In the genomic region with DNA sequence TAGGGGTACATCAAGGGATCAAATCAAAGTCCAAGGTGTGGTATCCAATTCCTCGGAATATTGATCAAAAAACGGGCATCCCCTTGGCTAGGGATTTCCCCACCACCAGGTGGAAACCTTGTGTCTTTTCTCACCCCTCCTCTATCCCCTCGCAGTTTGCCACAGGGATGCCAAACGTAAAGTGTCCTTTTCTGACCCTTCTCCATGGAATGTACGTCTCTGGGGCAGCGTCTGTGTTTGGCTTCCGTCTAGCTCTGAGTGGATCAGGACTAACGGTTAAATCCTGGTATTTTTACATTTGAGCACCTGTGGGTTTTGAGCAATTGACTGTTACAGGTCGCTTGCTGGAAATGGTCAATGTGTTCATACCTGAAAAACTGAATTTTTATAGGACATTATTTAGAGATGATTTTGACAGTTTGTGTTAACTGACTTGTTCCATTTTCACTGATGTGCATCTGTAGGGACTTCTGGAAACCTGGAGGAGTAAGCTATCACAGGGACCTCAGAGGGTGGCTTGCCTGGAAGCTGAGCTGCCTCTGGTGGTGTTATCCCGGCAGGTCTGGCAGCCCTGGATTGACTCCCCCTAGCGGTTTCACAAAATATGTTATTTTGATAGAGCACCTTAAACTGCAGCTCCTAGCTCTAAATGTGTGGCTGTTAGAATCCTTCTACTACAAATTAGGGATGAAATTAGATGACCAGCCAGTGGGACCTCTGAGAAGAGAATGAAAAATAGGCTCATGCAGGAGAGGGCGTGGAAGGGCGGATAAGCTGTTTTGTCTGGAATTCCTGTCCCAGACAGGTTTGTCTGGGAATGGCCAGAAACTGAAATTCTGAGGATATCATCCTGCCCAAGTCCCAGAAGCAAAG, we compare ENCODE assay signal across 1 cellular context.
TF ChIP-seq lines count a peak whose summit lies in the region.

No MANE protein-coding gene starts in this region.

TF ChIP-seq in HepG2, 621 proteins besides CTCF, POLR2A, EP300 and RAD21 (continued from another document):
- TF ChIP-seq, protein P1, sequence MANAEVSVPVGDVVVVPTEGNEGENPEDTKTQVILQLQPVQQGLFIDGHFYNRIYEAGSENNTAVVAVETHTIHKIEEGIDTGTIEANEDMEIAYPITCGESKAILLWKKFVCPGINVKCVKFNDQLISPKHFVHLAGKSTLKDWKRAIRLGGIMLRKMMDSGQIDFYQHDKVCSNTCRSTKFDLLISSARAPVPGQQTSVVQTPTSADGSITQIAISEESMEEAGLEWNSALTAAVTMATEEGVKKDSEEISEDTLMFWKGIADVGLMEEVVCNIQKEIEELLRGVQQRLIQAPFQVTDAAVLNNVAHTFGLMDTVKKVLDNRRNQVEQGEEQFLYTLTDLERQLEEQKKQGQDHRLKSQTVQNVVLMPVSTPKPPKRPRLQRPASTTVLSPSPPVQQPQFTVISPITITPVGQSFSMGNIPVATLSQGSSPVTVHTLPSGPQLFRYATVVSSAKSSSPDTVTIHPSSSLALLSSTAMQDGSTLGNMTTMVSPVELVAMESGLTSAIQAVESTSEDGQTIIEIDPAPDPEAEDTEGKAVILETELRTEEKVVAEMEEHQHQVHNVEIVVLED (CRISPR knock-in tag; IDR thresholded peaks at IDR 0.05; ENCODE audit: borderline replicate concordance): peak; percentile 22; the same call in 1 of the 2 replicates
- TF ChIP-seq ZSCAN29 (CRISPR knock-in tag; conservative IDR thresholded peaks at IDR 0.05): 0 out of 2 replicates have a peak, but pooled peaks have one; percentile 47
- TF ChIP-seq ZNF501 (CRISPR knock-in tag; IDR thresholded peaks at IDR 0.05): no peak
- no peak for TF ChIP-seq NCOR1 (IDR thresholded peaks at IDR 0.05; ENCODE audit: borderline replicate concordance, low read length)
- peak; percentile 5; the same call in 1 of the 2 replicates for TF ChIP-seq FOXA3 (CRISPR knock-in tag; IDR thresholded peaks at IDR 0.05)
- peak; percentile 55 for TF ChIP-seq MED1 (CRISPR knock-in tag; IDR thresholded peaks at IDR 0.05)
- 0 out of 2 replicates have a peak, but pooled peaks have one; percentile 64 for TF ChIP-seq ZNF33A (CRISPR knock-in tag; IDR thresholded peaks at IDR 0.05; ENCODE audit: borderline replicate concordance)
- no peak for TF ChIP-seq ZNF629 (CRISPR knock-in tag; conservative IDR thresholded peaks at IDR 0.05)
- TF ChIP-seq MYC (CRISPR knock-in tag; IDR thresholded peaks at IDR 0.05; ENCODE audit: borderline replicate concordance): no peak
- 0 out of 2 replicates have a peak, but pooled peaks have one; percentile 3 for TF ChIP-seq PHF8 (CRISPR knock-in tag; IDR thresholded peaks at IDR 0.05)
- TF ChIP-seq ZNF816 (CRISPR knock-in tag; IDR thresholded peaks at IDR 0.05; ENCODE audit: borderline replicate concordance): 0 out of 2 replicates have a peak, but pooled peaks have one; percentile 48
- TF ChIP-seq HDAC1 (CRISPR knock-in tag; IDR thresholded peaks at IDR 0.05): peak; percentile 47
- TF ChIP-seq ZNF619 (CRISPR knock-in tag; IDR thresholded peaks at IDR 0.05): peak; percentile 56; the same call in 1 of the 2 replicates
- TF ChIP-seq SNAI1 (CRISPR knock-in tag; IDR thresholded peaks at IDR 0.05; ENCODE audit: borderline replicate concordance): no peak
- TF ChIP-seq, protein P2, sequence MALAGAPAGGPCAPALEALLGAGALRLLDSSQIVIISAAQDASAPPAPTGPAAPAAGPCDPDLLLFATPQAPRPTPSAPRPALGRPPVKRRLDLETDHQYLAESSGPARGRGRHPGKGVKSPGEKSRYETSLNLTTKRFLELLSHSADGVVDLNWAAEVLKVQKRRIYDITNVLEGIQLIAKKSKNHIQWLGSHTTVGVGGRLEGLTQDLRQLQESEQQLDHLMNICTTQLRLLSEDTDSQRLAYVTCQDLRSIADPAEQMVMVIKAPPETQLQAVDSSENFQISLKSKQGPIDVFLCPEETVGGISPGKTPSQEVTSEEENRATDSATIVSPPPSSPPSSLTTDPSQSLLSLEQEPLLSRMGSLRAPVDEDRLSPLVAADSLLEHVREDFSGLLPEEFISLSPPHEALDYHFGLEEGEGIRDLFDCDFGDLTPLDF (CRISPR knock-in tag; IDR thresholded peaks at IDR 0.05): 0 out of 2 replicates have a peak, but pooled peaks have one; percentile 20
- TF ChIP-seq RXRB (CRISPR knock-in tag; IDR thresholded peaks at IDR 0.05; ENCODE audit: borderline replicate concordance): 0 out of 2 replicates have a peak, but pooled peaks have one; percentile 26
- TF ChIP-seq ZNF703 (CRISPR knock-in tag; IDR thresholded peaks at IDR 0.05; ENCODE audit: borderline replicate concordance): no peak
- TF ChIP-seq NFYC (CRISPR knock-in tag; IDR thresholded peaks at IDR 0.05): no peak
- TF ChIP-seq NR2C2 (CRISPR knock-in tag; IDR thresholded peaks at IDR 0.05; ENCODE audit: borderline replicate concordance): peak; percentile 24; the same call in 1 of the 2 replicates
- TF ChIP-seq IRF9 (CRISPR knock-in tag; IDR thresholded peaks at IDR 0.05; ENCODE audit: borderline replicate concordance): no peak
- no peak for TF ChIP-seq GTF3A (CRISPR knock-in tag; conservative IDR thresholded peaks at IDR 0.05)
- TF ChIP-seq ZNF264 (CRISPR knock-in tag; IDR thresholded peaks at IDR 0.05): 0 out of 2 replicates have a peak, but pooled peaks have one; percentile 35
- TF ChIP-seq, protein P3, sequence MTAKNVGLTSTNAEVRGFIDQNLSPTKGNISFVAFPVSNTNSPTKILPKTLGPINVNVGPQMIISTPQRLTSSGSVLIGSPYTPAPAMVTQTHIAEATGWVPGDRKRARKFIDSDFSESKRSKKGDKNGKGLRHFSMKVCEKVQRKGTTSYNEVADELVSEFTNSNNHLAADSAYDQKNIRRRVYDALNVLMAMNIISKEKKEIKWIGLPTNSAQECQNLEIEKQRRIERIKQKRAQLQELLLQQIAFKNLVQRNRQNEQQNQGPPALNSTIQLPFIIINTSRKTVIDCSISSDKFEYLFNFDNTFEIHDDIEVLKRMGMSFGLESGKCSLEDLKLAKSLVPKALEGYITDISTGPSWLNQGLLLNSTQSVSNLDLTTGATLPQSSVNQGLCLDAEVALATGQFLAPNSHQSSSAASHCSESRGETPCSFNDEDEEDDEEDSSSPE (CRISPR knock-in tag; IDR thresholded peaks at IDR 0.05): 0 out of 2 replicates have a peak, but pooled peaks have one; percentile 24
- 0 out of 2 replicates have a peak, but pooled peaks have one; percentile 5 for TF ChIP-seq ZMYM4 (CRISPR knock-in tag; IDR thresholded peaks at IDR 0.05)
- no peak for TF ChIP-seq ZNF513 (CRISPR knock-in tag; conservative IDR thresholded peaks at IDR 0.05)
- no peak for TF ChIP-seq TBL1XR1 (IDR thresholded peaks at IDR 0.05; ENCODE audit: borderline replicate concordance, low read length, partially characterized antibody)
- no peak for TF ChIP-seq ZNF34 (CRISPR knock-in tag; IDR thresholded peaks at IDR 0.05; ENCODE audit: borderline replicate concordance)
- TF ChIP-seq ZFX (CRISPR knock-in tag; IDR thresholded peaks at IDR 0.05; ENCODE audit: low read depth): 0 out of 2 replicates have a peak, but pooled peaks have one; percentile 0
- TF ChIP-seq BCL6 (CRISPR knock-in tag; IDR thresholded peaks at IDR 0.05): no peak
- TF ChIP-seq, protein P4, sequence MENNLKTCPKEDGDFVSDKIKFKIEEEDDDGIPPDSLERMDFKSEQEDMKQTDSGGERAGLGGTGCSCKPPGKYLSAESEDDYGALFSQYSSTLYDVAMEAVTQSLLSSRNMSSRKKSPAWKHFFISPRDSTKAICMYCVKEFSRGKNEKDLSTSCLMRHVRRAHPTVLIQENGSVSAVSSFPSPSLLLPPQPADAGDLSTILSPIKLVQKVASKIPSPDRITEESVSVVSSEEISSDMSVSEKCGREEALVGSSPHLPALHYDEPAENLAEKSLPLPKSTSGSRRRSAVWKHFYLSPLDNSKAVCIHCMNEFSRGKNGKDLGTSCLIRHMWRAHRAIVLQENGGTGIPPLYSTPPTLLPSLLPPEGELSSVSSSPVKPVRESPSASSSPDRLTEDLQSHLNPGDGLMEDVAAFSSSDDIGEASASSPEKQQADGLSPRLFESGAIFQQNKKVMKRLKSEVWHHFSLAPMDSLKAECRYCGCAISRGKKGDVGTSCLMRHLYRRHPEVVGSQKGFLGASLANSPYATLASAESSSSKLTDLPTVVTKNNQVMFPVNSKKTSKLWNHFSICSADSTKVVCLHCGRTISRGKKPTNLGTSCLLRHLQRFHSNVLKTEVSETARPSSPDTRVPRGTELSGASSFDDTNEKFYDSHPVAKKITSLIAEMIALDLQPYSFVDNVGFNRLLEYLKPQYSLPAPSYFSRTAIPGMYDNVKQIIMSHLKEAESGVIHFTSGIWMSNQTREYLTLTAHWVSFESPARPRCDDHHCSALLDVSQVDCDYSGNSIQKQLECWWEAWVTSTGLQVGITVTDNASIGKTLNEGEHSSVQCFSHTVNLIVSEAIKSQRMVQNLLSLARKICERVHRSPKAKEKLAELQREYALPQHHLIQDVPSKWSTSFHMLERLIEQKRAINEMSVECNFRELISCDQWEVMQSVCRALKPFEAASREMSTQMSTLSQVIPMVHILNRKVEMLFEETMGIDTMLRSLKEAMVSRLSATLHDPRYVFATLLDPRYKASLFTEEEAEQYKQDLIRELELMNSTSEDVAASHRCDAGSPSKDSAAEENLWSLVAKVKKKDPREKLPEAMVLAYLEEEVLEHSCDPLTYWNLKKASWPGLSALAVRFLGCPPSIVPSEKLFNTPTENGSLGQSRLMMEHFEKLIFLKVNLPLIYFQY (CRISPR knock-in tag; IDR thresholded peaks at IDR 0.05; ENCODE audit: borderline replicate concordance): no peak
- no peak; the same call in 1 of the 2 replicates for TF ChIP-seq KDM2A (CRISPR knock-in tag; IDR thresholded peaks at IDR 0.05; ENCODE audit: borderline replicate concordance, low read depth)
- no peak for TF ChIP-seq ZNF83 (CRISPR knock-in tag; IDR thresholded peaks at IDR 0.05; ENCODE audit: borderline replicate concordance)
- TF ChIP-seq ZNF530 (CRISPR knock-in tag; IDR thresholded peaks at IDR 0.05; ENCODE audit: low read depth): no peak
- TF ChIP-seq, protein P5, sequence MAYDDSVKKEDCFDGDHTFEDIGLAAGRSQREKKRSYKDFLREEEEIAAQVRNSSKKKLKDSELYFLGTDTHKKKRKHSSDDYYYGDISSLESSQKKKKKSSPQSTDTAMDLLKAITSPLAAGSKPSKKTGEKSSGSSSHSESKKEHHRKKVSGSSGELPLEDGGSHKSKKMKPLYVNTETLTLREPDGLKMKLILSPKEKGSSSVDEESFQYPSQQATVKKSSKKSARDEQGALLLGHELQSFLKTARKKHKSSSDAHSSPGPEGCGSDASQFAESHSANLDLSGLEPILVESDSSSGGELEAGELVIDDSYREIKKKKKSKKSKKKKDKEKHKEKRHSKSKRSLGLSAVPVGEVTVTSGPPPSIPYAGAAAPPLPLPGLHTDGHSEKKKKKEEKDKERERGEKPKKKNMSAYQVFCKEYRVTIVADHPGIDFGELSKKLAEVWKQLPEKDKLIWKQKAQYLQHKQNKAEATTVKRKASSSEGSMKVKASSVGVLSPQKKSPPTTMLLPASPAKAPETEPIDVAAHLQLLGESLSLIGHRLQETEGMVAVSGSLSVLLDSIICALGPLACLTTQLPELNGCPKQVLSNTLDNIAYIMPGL (CRISPR knock-in tag; IDR thresholded peaks at IDR 0.05; ENCODE audit: borderline replicate concordance in 1 of 2, low read depth in 1 of 2): peak; percentile 69 to 91
- TF ChIP-seq ZNF383 (CRISPR knock-in tag; IDR thresholded peaks at IDR 0.05; ENCODE audit: borderline replicate concordance): no peak
- TF ChIP-seq HOXA5 (CRISPR knock-in tag; IDR thresholded peaks at IDR 0.05): peak; percentile 50; the same call in 1 of the 2 replicates
- 0 out of 2 replicates have a peak, but pooled peaks have one; percentile 21 for TF ChIP-seq THAP11 (CRISPR knock-in tag; IDR thresholded peaks at IDR 0.05)
- peak; percentile 19 for TF ChIP-seq GATAD2A (CRISPR knock-in tag; IDR thresholded peaks at IDR 0.05)
- no peak for TF ChIP-seq WIZ (CRISPR knock-in tag; IDR thresholded peaks at IDR 0.05)
- TF ChIP-seq ARID3A (IDR thresholded peaks at IDR 0.05; ENCODE audit: low read depth, low read length): peak; percentile 68
- no peak for TF ChIP-seq YEATS2 (CRISPR knock-in tag; IDR thresholded peaks at IDR 0.05; ENCODE audit: borderline replicate concordance)
- no peak for TF ChIP-seq MXI1 (IDR thresholded peaks at IDR 0.05; ENCODE audit: borderline replicate concordance, low read depth, low read length)
- TF ChIP-seq XRCC5 (optimal IDR thresholded peaks at IDR 0.05; ENCODE audit: low read length): peak; percentile 48
- TF ChIP-seq MXD4 (CRISPR knock-in tag; IDR thresholded peaks at IDR 0.05): no peak
- no peak for TF ChIP-seq SYNCRIP (IDR thresholded peaks at IDR 0.05; ENCODE audit: insufficient read depth, low read depth, low read length)
- TF ChIP-seq STAT5B (CRISPR knock-in tag; IDR thresholded peaks at IDR 0.05): no peak
- peak; percentile 39; the same call in 1 of the 2 replicates for TF ChIP-seq YEATS4 (CRISPR knock-in tag; IDR thresholded peaks at IDR 0.05; ENCODE audit: borderline replicate concordance)
- TF ChIP-seq PCBP2 (optimal IDR thresholded peaks at IDR 0.05; ENCODE audit: low read depth, low read length, poor library complexity, severe bottlenecking): no peak
